In genomic region chr6:34407915-34408314, GRCh38 we compare ENCODE assay signal across 1 cellular context. TPM values are rescaled to one million over a fixed set of nuclear protein-coding genes. Genes with fewer than 3 reads are reported as not detected.
"Had no signal": no experiment of that assay in that cellular context is flagged by ENCODE, and none has a peak within 500 bp of the region (broad histone marks: within the 10 kb centered on the region; RNA-seq: fewer than 3 reads in every experiment).

No MANE protein-coding gene starts in this region.

RNA-seq across cellular contexts. Expression of gene PACSIN1, which starts 58.0 kb away (rescaled TPM):
- total RNA-seq: G401 had no signal
